ENCODE assay signal across 11 cellular contexts in the genomic region with DNA sequence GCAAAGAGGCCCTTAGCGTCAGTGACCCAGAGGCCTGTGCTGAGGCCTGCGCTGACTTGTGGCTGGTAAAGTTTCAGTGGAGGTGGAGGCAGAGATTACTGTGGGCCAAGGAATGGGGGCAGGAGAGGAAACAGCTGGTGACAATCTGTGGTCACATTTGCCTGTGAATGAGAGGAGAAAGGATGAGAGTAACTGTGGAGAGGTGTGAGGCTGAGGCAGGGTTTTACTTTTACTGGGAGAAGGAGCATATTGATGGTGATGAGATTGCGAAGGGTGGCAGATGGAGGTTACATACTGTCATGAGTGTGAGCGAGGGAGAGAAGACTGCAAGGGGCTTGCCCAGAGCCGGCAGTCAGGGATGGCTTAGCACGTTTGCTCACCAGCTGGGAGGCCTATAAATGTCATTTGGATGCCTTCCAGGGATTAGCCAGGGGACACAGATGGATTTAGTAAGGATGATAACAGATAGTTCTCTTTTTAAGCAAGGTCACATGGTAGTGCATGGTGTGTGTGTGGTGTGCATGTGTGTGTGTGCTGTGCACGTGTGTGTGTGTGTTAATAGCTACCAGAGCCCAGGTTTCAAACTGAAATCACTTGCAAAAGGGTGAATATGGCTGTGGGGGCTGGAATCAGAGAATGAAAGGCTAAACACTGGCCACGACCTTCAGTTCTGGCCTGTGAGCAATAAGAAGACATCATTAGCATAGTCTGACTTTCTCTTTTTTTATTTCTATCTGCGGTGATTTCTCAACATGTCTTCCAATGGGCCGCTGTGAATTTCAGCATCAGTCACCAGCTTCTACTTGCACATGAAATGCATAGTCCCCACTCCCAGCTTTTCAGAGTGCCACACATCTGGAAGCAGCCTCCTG.
A peak's percentile ranks its signal among the peaks of the same experiment; 100 is the strongest.
DNase-seq lines count a peak whose midpoint lies in the region; FAIRE-seq and TF ChIP-seq lines count a peak whose summit lies in the region.
"Had no signal": no experiment of that assay in that cellular context is flagged by ENCODE, and none has a peak within 500 bp of the region (broad histone marks: within the 10 kb centered on the region; RNA-seq: fewer than 3 reads in every experiment).

No MANE protein-coding gene starts in this region.

- DNase-seq in GM18507 (ENCODE audit: extremely low spot score, insufficient read length, low read depth) (no peak), LHCN-M2 (ENCODE audit: low read depth) (peak; percentile 32), coronary artery (ENCODE audit: low spot score) (peak; percentile 26), retina (peak; percentile 59), GM10248 (ENCODE audit: extremely low spot score) (no peak), NCI-H1105 (lab: John Stamatoyannopoulos, UW) (no peak), cortex of kidney (lab: John Stamatoyannopoulos, UW) (no peak)
- DNase-seq in activated CD4-positive, alpha-beta T cell treated with anti-CD3 and anti-CD28 coated beads, Interleukin-2, amount 50 U/mL, for 1 hour: no peak
- DNase-seq: activated CD4-positive, alpha-beta T cell treated with anti-CD3 and anti-CD28 coated beads for 48 hours had no signal

- CTCF ChIA-PET in GM10248 (lab: Yijun Ruan, JAX): interaction anchor here (0.9 to 1.2 kb wide), 2 partner anchors 10 to 42 kb away, joined by 3 read pairs; no protein-coding TSS in a partner anchor

- peak; percentile 33 for FAIRE-seq in GM18507 (lab: Jason Lieb, UNC)
- FAIRE-seq: G401.6 had no signal

- POLR2A ChIA-PET in GM10248 (lab: Yijun Ruan, JAX): no interaction called here

- no peak overlapping the region for H3K27ac ChIP-seq in coronary artery
- H3K27ac ChIP-seq: neural progenitor cell had no signal

- TF ChIP-seq CTCF in coronary artery (IDR thresholded peaks at IDR 0.05) (no peak), GM10248 (IDR thresholded peaks at IDR 0.05; ENCODE audit: control extremely low read depth, extremely low read depth, low read depth, missing control alignments) (no peak)

- no peak overlapping the region for H3K4me3 ChIP-seq in coronary artery
- H3K4me3 ChIP-seq: neural progenitor cell had no signal

Comparison
In these comparisons a context has a peak if more than half of its experiments do, and no peak if none do; other contexts are left out.
1. DNase-seq: peak in LHCN-M2 (single experiment), coronary artery (single experiment) and retina (single experiment); none in GM18507 (single experiment), GM10248 (single experiment), activated CD4-positive, alpha-beta T cell treated with anti-CD3 and anti-CD28 coated beads, Interleukin-2, amount 50 U/mL, for 1 hour (single experiment), NCI-H1105 (single experiment) and cortex of kidney (single experiment).